In genomic region chr15:51245628-51246027, GRCh38 we compare ENCODE assay signal across 32 cellular contexts.
"Had no signal": no experiment of that assay in that cellular context is flagged by ENCODE, and none has a peak within 500 bp of the region (broad histone marks: within the 10 kb centered on the region; RNA-seq: fewer than 3 reads in every experiment).

No MANE protein-coding gene starts in this region.

- FAIRE-seq: bronchial epithelial cell, TTC549 had no signal

- H3K4me1 ChIP-seq: adrenal gland, ascending aorta had no signal

- H3K4me3 ChIP-seq: adrenal gland, ascending aorta, cardiac muscle cell had no signal

- H3K9me3 ChIP-seq: adrenal gland, ascending aorta had no signal

- DNase-seq: activated B cell treated with CpG ODN at 0.5 μM for 24 hours; activated CD4-positive, alpha-beta memory T cell treated with anti-CD3 and anti-CD28 coated beads for 36 hours; activated CD4-positive, alpha-beta T cell treated with anti-CD3 and anti-CD28 coated beads for 4 hours; activated CD4-positive, alpha-beta T cell treated with anti-CD3 and anti-CD28 coated beads, Interleukin-2, amount 10 ng/mL, durations not matched to agents 24 days and 14 days; activated CD4-positive, alpha-beta T cell treated with anti-CD3 and anti-CD28 coated beads, Interleukin-2, amount 50 U/mL, for 1 hour; activated CD4-positive, alpha-beta T cell treated with anti-CD3 and anti-CD28 coated beads, Interleukin-2, amount 50 U/mL, for 4 hours; activated CD4-positive, CD25-positive, alpha-beta regulatory T cell treated with anti-CD3 and anti-CD28 coated beads, Interleukin-2, amount 50 U/mL, for 72 hours; activated CD8-positive, alpha-beta memory T cell treated with anti-CD3 and anti-CD28 coated beads, Interleukin-2, amount 50 U/mL, for 4 hours; activated CD8-positive, alpha-beta T cell treated with anti-CD3 and anti-CD28 coated beads for 36 hours; activated effector memory CD4-positive, alpha-beta T cell treated with anti-CD3 and anti-CD28 coated beads, Interleukin-2, amount 50 U/mL, for 16 hours; activated gamma-delta T cell treated with Interleukin-2 at 50 U/mL for 16 hours; activated naive CD4-positive, alpha-beta T cell; activated naive CD4-positive, alpha-beta T cell treated with anti-CD3 and anti-CD28 coated beads for 36 hours; activated naive CD4-positive, alpha-beta T cell treated with anti-CD3 and anti-CD28 coated beads, Interleukin-2, amount 50 U/mL, for 16 hours; activated naive CD8-positive, alpha-beta T cell treated with anti-CD3 and anti-CD28 coated beads for 36 hours; activated T-cell treated with anti-CD3 and anti-CD28 coated beads for 4 hours; activated T-cell treated with anti-CD3 and anti-CD28 coated beads, Interleukin-2, amount 50 U/mL, for 1 hour; activated T-cell treated with anti-CD3 and anti-CD28 coated beads, Interleukin-2, amount 50 U/mL, for 4 hours; activated T-cell treated with anti-CD3 and anti-CD28 coated beads, Interleukin-2, amount 50 U/mL, for 72 hours; adrenal gland; amniotic stem cell; caudate nucleus; cerebellar nuclear complex; T-helper 2 cell; T-helper 9 cell had no signal

- ATAC-seq: activated CD8-positive, alpha-beta T cell treated with anti-CD3 and anti-CD28 coated beads for 36 hours; activated naive CD4-positive, alpha-beta T cell treated with anti-CD3 and anti-CD28 coated beads, Interleukin-2, amount 50 U/mL, for 72 hours; activated T-cell treated with anti-CD3 and anti-CD28 coated beads, Interleukin-2, amount 50 U/mL, for 4 hours; activated T-cell treated with anti-CD3 and anti-CD28 coated beads, Interleukin-2, amount 50 U/mL, for 72 hours; activated T-helper 17 cell treated with anti-CD3 and anti-CD28 coated beads, Interleukin-2, amount 50 U/mL, for 72 hours had no signal

- H3K27ac ChIP-seq: adrenal gland, ascending aorta, cardiac muscle cell, VCaP had no signal

- H3K27me3 ChIP-seq: adrenal gland, ascending aorta, cardiac muscle cell had no signal

- H3K36me3 ChIP-seq: adrenal gland, ascending aorta, cardiac muscle cell had no signal
